ENCODE assay signal across 1 cellular context in the genomic region with DNA sequence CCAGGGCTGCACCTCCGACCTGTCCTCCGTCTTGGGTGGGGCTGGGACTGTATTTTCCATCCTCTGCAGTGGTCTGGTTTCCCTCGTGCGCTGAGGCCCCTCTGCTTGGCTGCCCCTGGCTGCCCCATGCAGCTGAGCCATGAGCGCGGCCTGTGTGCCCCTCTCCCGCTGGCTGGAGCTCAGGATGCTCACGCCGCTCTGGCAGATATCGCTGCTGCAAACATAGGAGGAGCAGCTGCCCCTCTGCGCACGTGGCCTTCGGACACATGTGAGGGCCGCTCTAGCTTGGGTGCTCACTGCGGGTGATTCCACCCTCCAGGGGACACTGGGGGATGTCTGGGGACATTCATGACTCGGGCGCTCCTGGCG.
TF ChIP-seq lines count a peak whose summit lies in the region.

No MANE protein-coding gene starts in this region.

TF ChIP-seq in HepG2, 621 proteins besides CTCF, POLR2A, EP300 and RAD21:
- no peak for TF ChIP-seq ATRX (CRISPR knock-in tag; IDR thresholded peaks at IDR 0.05; ENCODE audit: borderline replicate concordance)
- peak; percentile 61 for TF ChIP-seq AGO2 (optimal IDR thresholded peaks at IDR 0.05; ENCODE audit: low read depth, low read length)
TF ChIP-seq in HepG2: peak in this region for 1.
